ENCODE assay signal across 8 cellular contexts in genomic region chr7:1502845-1503244, GRCh38. TPM values are rescaled to one million over a fixed set of nuclear protein-coding genes. Genes with fewer than 3 reads are reported as not detected.
DNase-seq lines count a peak whose midpoint lies in the region; ATAC-seq, FAIRE-seq and TF ChIP-seq lines count a peak whose summit lies in the region.

No MANE protein-coding gene starts in this region.

- peaks cover 28% of the 10 kb centered on the region for H3K79me2 ChIP-seq in K562 (ENCODE audit: control insufficient read depth, insufficient read depth, low read length)

- no peak overlapping the region for H2BK120ac ChIP-seq in mesenchymal stem cell (ENCODE audit: low read depth, low read length)

- peaks cover 47% of the 10 kb centered on the region; the same call in 2 of the 3 replicates for H3K36me3 ChIP-seq in K562 (ENCODE audit: control insufficient read depth, insufficient read depth, low read length)
- H3K36me3 ChIP-seq in mesenchymal stem cell (ENCODE audit: control insufficient read depth in 1 of 2, insufficient read depth in 2 of 2, low read depth in 1 of 2, low read length in 2 of 2), result peaks cover 32 to 57% of the 10 kb centered on the region in 2 experiments

- H3K27me3 ChIP-seq in K562 (ENCODE audit: control insufficient read depth in 2 of 2, insufficient read depth in 2 of 2, low read length in 2 of 2) (no peaks in the 10 kb centered on the region), mesenchymal stem cell (ENCODE audit: control insufficient read depth in 1 of 2, insufficient read depth in 1 of 2, low read length in 2 of 2) (no peaks in the 10 kb centered on the region)

- CTCF ChIA-PET in K562 (lab: Yijun Ruan, JAX; ENCODE audit: low intra/inter-chr PET ratio), result interaction anchor here (1.8 to 2.5 kb wide), 3 partner anchors 34 to 55 kb away, joined by 4 to 33 read pairs (median 9); no protein-coding TSS in a partner anchor

- H3K79me1 ChIP-seq in mesenchymal stem cell (replicated peaks; ENCODE audit: low read length, poor library complexity, severe bottlenecking), result peaks cover 34% of the 10 kb centered on the region

- H3K23ac ChIP-seq in mesenchymal stem cell (ENCODE audit: low read length in 2 of 2), result no peak overlapping the region

- no peak for FAIRE-seq in K562 (lab: Jason Lieb, UNC)

- H2AFZ ChIP-seq in K562 (ENCODE audit: low read depth, low read length) (no peak overlapping the region), mesenchymal stem cell (ENCODE audit: low read depth, low read length) (no peak overlapping the region)

- peak overlapping the region; percentile 89 for H3K4me3 Mint-ChIP-seq in stimulated activated naive CD8-positive, alpha-beta T cell treated with anti-CD3 and anti-CD28 coated beads, Interleukin-15, Interleukin-2, amounts not matched to agents 100 ng/mL and 50 ng/mL, for 24 hours

- POLR2A ChIA-PET in K562 (lab: Yijun Ruan, JAX), result no interaction called here

- H3K9me3 Mint-ChIP-seq in stimulated activated naive CD8-positive, alpha-beta T cell treated with anti-CD3 and anti-CD28 coated beads, Interleukin-15, Interleukin-2, amounts not matched to agents 100 ng/mL and 50 ng/mL, for 24 hours, result no peaks in the 10 kb centered on the region

- H3K4ac ChIP-seq in mesenchymal stem cell (ENCODE audit: low read depth in 1 of 2, low read length in 2 of 2), result no peak overlapping the region

- 74% methylated on average over 20 of the region's 20 CpGs for WGBS in K562 (ENCODE audit: insufficient coverage, low coverage, missing lambda C conversion rate)
- WGBS in mesenchymal stem cell, result 90% methylated on average over 20 of the region's 20 CpGs

- H4K91ac ChIP-seq in mesenchymal stem cell (ENCODE audit: low read length), result no peak overlapping the region

- peak overlapping the region; percentile 78 for H3K27ac Mint-ChIP-seq in stimulated activated naive CD8-positive, alpha-beta T cell treated with anti-CD3 and anti-CD28 coated beads, Interleukin-15, Interleukin-2, amounts not matched to agents 100 ng/mL and 50 ng/mL, for 24 hours

- no peak overlapping the region for H3K14ac ChIP-seq in mesenchymal stem cell (ENCODE audit: low read length in 2 of 2)

- H3K4me3 ChIP-seq in K562 (peak overlapping the region; percentile 100), mesenchymal stem cell (ENCODE audit: insufficient read depth in 1 of 2, low read depth in 1 of 2, low read length in 2 of 2) (peak overlapping the region in 1 of 2 experiments; percentile 96)

- TF ChIP-seq POLR2A in K562 (conservative IDR thresholded peaks at IDR 0.05), result no peak

- no peak for TF ChIP-seq RAD21 in K562 (CRISPR knock-in tag; conservative IDR thresholded peaks at IDR 0.05 in 1 of 2, IDR thresholded peaks at IDR 0.05 in 1 of 2)

- peaks cover 17% of the 10 kb centered on the region for H3K36me3 Mint-ChIP-seq in stimulated activated naive CD8-positive, alpha-beta T cell treated with anti-CD3 and anti-CD28 coated beads, Interleukin-15, Interleukin-2, amounts not matched to agents 100 ng/mL and 50 ng/mL, for 24 hours (ENCODE audit: low read depth)

- no peaks in the 10 kb centered on the region for H3K27me3 Mint-ChIP-seq in stimulated activated naive CD8-positive, alpha-beta T cell treated with anti-CD3 and anti-CD28 coated beads, Interleukin-15, Interleukin-2, amounts not matched to agents 100 ng/mL and 50 ng/mL, for 24 hours

- intact Hi-C loops in K562 (cut with micrococcal nuclease), result no loop called here

- in situ Hi-C loops in K562 (cut with MboI), result no loop called here

- H3K9me1 ChIP-seq in K562 (ENCODE audit: control insufficient read depth, insufficient read depth, low read length), result no peaks in the 10 kb centered on the region

- no peak for TF ChIP-seq EP300 in K562 (IDR thresholded peaks at IDR 0.05; ENCODE audit: low read length)

- H3K27ac ChIP-seq in K562 (ENCODE audit: extremely low read depth, low read depth, low read length) (no peak overlapping the region), mesenchymal stem cell (ENCODE audit: low read length, poor library complexity, severe bottlenecking) (no peak overlapping the region)

- H2BK12ac ChIP-seq in mesenchymal stem cell (ENCODE audit: low read length in 2 of 2), result no peak overlapping the region

- peaks cover 11 to 58% of the 10 kb centered on the region in 2 experiments; a peak in 4 of 5 replicates for H3K4me1 ChIP-seq in K562 (replicated peaks in 1 of 2; ENCODE audit: control insufficient read depth in 2 of 2, insufficient read depth in 2 of 2, low read length in 2 of 2)
- H3K4me1 ChIP-seq in mesenchymal stem cell (ENCODE audit: control insufficient read depth, insufficient read depth, low read depth, low read length), result peaks cover 27% of the 10 kb centered on the region

- H3K9me3 ChIP-seq in K562 (replicated peaks; ENCODE audit: control insufficient read depth, insufficient read depth, low read depth, low read length) (no peaks in the 10 kb centered on the region), mesenchymal stem cell (ENCODE audit: control insufficient read depth, low read length) (no peaks in the 10 kb centered on the region)

- H4K8ac ChIP-seq in mesenchymal stem cell (ENCODE audit: low read length), result no peak overlapping the region

- H4K20me1 ChIP-seq in K562 (replicated peaks; ENCODE audit: control insufficient read depth, insufficient read depth, low read length), result no peaks in the 10 kb centered on the region; the same call in 1 of the 2 replicates

- H2BK5ac ChIP-seq in mesenchymal stem cell (ENCODE audit: low read depth, low read length, poor library complexity, severe bottlenecking), result no peak overlapping the region

- no peak overlapping the region for H2BK15ac ChIP-seq in mesenchymal stem cell (ENCODE audit: low read depth, poor library complexity, severe bottlenecking)

- peak overlapping the region; percentile 95 for H3K4me2 ChIP-seq in K562 (ENCODE audit: insufficient read depth, low read length)
- H3K4me2 ChIP-seq in mesenchymal stem cell (ENCODE audit: low read length, poor library complexity, severe bottlenecking), result peak overlapping the region; percentile 98

- BruUV-seq in K562 (replicated peaks; lab: Mats Ljungman, UMichigan), result no TSS peak

- H2AK5ac ChIP-seq in mesenchymal stem cell (ENCODE audit: low read length, severe bottlenecking), result no peak overlapping the region

- no peak for ATAC-seq in stimulated activated naive CD8-positive, alpha-beta T cell treated with anti-CD3 and anti-CD28 coated beads, Interleukin-15, Interleukin-2, amounts not matched to agents 100 U/mL and 50 U/mL, for 24 hours
- ATAC-seq in K562 (no peak), HG02981 (IDR thresholded peaks at IDR 0.05; ENCODE audit: unreplicated experiment) (no peak), GM18867 (IDR thresholded peaks at IDR 0.05; ENCODE audit: unreplicated experiment) (no peak)

- H3K4me1 Mint-ChIP-seq in stimulated activated naive CD8-positive, alpha-beta T cell treated with anti-CD3 and anti-CD28 coated beads, Interleukin-15, Interleukin-2, amounts not matched to agents 100 ng/mL and 50 ng/mL, for 24 hours (ENCODE audit: low read depth), result peaks cover 41% of the 10 kb centered on the region

- no peak for TF ChIP-seq CTCF in K562 (IDR thresholded peaks at IDR 0.05 in 2 of 3, conservative IDR thresholded peaks at IDR 0.05 in 1 of 3; ENCODE audit: insufficient read depth in 2 of 3, low read depth in 1 of 3, low read length in 3 of 3)

- no peak for DNase-seq in stimulated activated naive CD8-positive, alpha-beta T cell treated with anti-CD3 and anti-CD28 coated beads, Interleukin-15, Interleukin-2, amounts not matched to agents 100 U/mL and 50 U/mL, for 24 hours
- DNase-seq in K562 (ENCODE audit: extremely low read depth in 1 of 4, low spot score in 3 of 4) (no peak), mesenchymal stem cell (no peak), SW480 (ENCODE audit: low spot score) (no peak), AG08396 (ENCODE audit: low spot score) (no peak)

- no peak overlapping the region for H3K18ac ChIP-seq in mesenchymal stem cell (ENCODE audit: low read depth in 1 of 2, low read length in 2 of 2)

- peak overlapping the region; percentile 86 to 96 for H3K9ac ChIP-seq in K562 (ENCODE audit: insufficient read depth in 1 of 2, low read depth in 2 of 2, low read length in 2 of 2)
- peak overlapping the region; percentile 89 for H3K9ac ChIP-seq in mesenchymal stem cell (ENCODE audit: low read length)

RNA-seq across cellular contexts. Expression of gene INTS1, which starts 1.3 kb away (rescaled TPM):
- total RNA-seq in K562 (2011; cell fraction: chromatin; rRNA removed; ENCODE audit: low replicate concordance), result 67.2 and 276 TPM in 2 replicates
- total RNA-seq in K562 (2011; cell fraction: nucleolus; rRNA removed), result 199 and 200 TPM in 2 replicates
- 92.5 and 92.7 TPM in 2 replicates for total RNA-seq in K562 (2011; cell fraction: nucleoplasm; rRNA removed)
- total RNA-seq in K562 (2014; rRNA removed) (34.9 and 39.7 TPM in 2 replicates), K562 (2014; rRNA removed; fragmentation: Illumina TruSeq; extraction: Trizol) (4.1 and 6.8 TPM in 2 replicates), K562 (2015; rRNA removed; fragmentation: Illumina TruSeq; extraction: Trizol) (19.2 and 20.1 TPM in 2 replicates), K562 (2021) (105 and 119 TPM in 2 replicates)
- polyA plus RNA-seq in K562 (2011; rRNA removed) (12.0 and 28.0 TPM in 2 replicates), K562 (2014; fragmentation: Illumina TruSeq; extraction: Trizol) (18.5 and 66.3 TPM in 2 replicates), K562 (2014; fragmentation: Nextera tagmentation; extraction: Ambion mirVana) (1 to 10 TPM in 1 of 2 experiments, under 1 TPM in 1; 0.34 to 1.7 TPM), K562 (2014; rRNA removed) (46.7 and 55.1 TPM in 2 replicates)
- polyA plus RNA-seq in K562 (2011; cell fraction: cytosol; rRNA removed), result 17.5 and 46.7 TPM in 2 replicates
- polyA plus RNA-seq in K562 (2011; cell fraction: nucleus; rRNA removed), result 146 and 297 TPM in 2 replicates
- polyA plus RNA-seq in K562 (2012), result 62.7 and 64.6 TPM in 2 replicates
- polyA minus RNA-seq in K562 (2011; rRNA and poly(A)+ RNA removed), result 9.8 and 11.1 TPM in 2 replicates
- 38.7 and 69.3 TPM in 2 replicates for polyA minus RNA-seq in K562 (2011; cell fraction: cytosol; rRNA and poly(A)+ RNA removed)
- polyA minus RNA-seq in K562 (2011; cell fraction: nucleus; rRNA and poly(A)+ RNA removed), result 52.6 and 57.9 TPM in 2 replicates
- 23.4 TPM for polyA plus RNA-seq in mesenchymal stem cell (2013, experiment 1 of 2)
- polyA plus RNA-seq in mesenchymal stem cell (2013, experiment 2 of 2), result 22.7 TPM

RNA-seq across cellular contexts. Expression of gene MAFK, which starts 27.7 kb away (rescaled TPM):
- total RNA-seq in K562 (2011; cell fraction: chromatin; rRNA removed; ENCODE audit: low replicate concordance), result 8.5 and 20.5 TPM in 2 replicates
- total RNA-seq in K562 (2011; cell fraction: nucleolus; rRNA removed), result 11.2 and 12.1 TPM in 2 replicates
- 5.1 and 7.6 TPM in 2 replicates for total RNA-seq in K562 (2011; cell fraction: nucleoplasm; rRNA removed)
- total RNA-seq in K562 (2014; rRNA removed) (11.7 and 15.6 TPM in 2 replicates), K562 (2014; rRNA removed; fragmentation: Illumina TruSeq; extraction: Trizol) (1.1 and 1.3 TPM in 2 replicates), K562 (2015; rRNA removed; fragmentation: Illumina TruSeq; extraction: Trizol) (4.7 and 5.5 TPM in 2 replicates), K562 (2021) (17.6 and 24.4 TPM in 2 replicates)
- polyA plus RNA-seq in K562 (2011; rRNA removed) (2.1 and 4.9 TPM in 2 replicates), K562 (2014; fragmentation: Illumina TruSeq; extraction: Trizol) (3.7 and 6.9 TPM in 2 replicates), K562 (2014; fragmentation: Nextera tagmentation; extraction: Ambion mirVana) (under 1 TPM; 0.04 to 0.07 TPM), K562 (2014; rRNA removed) (12.8 and 13.5 TPM in 2 replicates)
- polyA plus RNA-seq in K562 (2011; cell fraction: cytosol; rRNA removed), result 3.8 and 5.1 TPM in 2 replicates
- polyA plus RNA-seq in K562 (2011; cell fraction: nucleus; rRNA removed), result 9.8 and 26.1 TPM in 2 replicates
- 11.2 and 12.1 TPM in 2 replicates for polyA plus RNA-seq in K562 (2012)
- polyA minus RNA-seq in K562 (2011; rRNA and poly(A)+ RNA removed), result 0.66 and 1.1 TPM in 2 replicates
- 5.5 and 7.7 TPM in 2 replicates for polyA minus RNA-seq in K562 (2011; cell fraction: cytosol; rRNA and poly(A)+ RNA removed)
- polyA minus RNA-seq in K562 (2011; cell fraction: nucleus; rRNA and poly(A)+ RNA removed), result 3.6 and 3.8 TPM in 2 replicates
- 12.8 TPM for polyA plus RNA-seq in mesenchymal stem cell (2013, experiment 1 of 2)
- polyA plus RNA-seq in mesenchymal stem cell (2013, experiment 2 of 2), result 12.8 TPM

RNA-seq across cellular contexts. Expression of gene MICALL2, which starts 43.6 kb away (rescaled TPM):
- 266 and 844 TPM in 2 replicates for total RNA-seq in K562 (2011; cell fraction: chromatin; rRNA removed; ENCODE audit: low replicate concordance)
- 502 and 577 TPM in 2 replicates for total RNA-seq in K562 (2011; cell fraction: nucleolus; rRNA removed)
- total RNA-seq in K562 (2011; cell fraction: nucleoplasm; rRNA removed), result 359 and 406 TPM in 2 replicates
- 59.0 and 71.5 TPM in 2 replicates for total RNA-seq in K562 (2014; rRNA removed)
- 6.9 and 9.5 TPM in 2 replicates for total RNA-seq in K562 (2014; rRNA removed; fragmentation: Illumina TruSeq; extraction: Trizol)
- total RNA-seq in K562 (2015; rRNA removed; fragmentation: Illumina TruSeq; extraction: Trizol), result 26.9 and 32.7 TPM in 2 replicates
- total RNA-seq in K562 (2021), result 102 and 103 TPM in 2 replicates
- 17.0 and 42.5 TPM in 2 replicates for polyA plus RNA-seq in K562 (2011; rRNA removed)
- 14.6 and 28.0 TPM in 2 replicates for polyA plus RNA-seq in K562 (2011; cell fraction: cytosol; rRNA removed)
- polyA plus RNA-seq in K562 (2011; cell fraction: nucleus; rRNA removed), result 444 and 528 TPM in 2 replicates
- polyA plus RNA-seq in K562 (2012), result 61.2 and 74.6 TPM in 2 replicates
- polyA plus RNA-seq in K562 (2014; fragmentation: Illumina TruSeq; extraction: Trizol), result 13.2 and 29.8 TPM in 2 replicates
- 1 to 10 TPM; 1.8 to 2.2 TPM for polyA plus RNA-seq in K562 (2014; fragmentation: Nextera tagmentation; extraction: Ambion mirVana)
- polyA plus RNA-seq in K562 (2014; rRNA removed), result 91.2 and 99.3 TPM in 2 replicates
- 53.2 and 57.7 TPM in 2 replicates for polyA minus RNA-seq in K562 (2011; rRNA and poly(A)+ RNA removed)
- polyA minus RNA-seq in K562 (2011; cell fraction: cytosol; rRNA and poly(A)+ RNA removed), result 17.9 and 22.2 TPM in 2 replicates
- polyA minus RNA-seq in K562 (2011; cell fraction: nucleus; rRNA and poly(A)+ RNA removed), result 91.7 and 109 TPM in 2 replicates
- 31.0 TPM for polyA plus RNA-seq in mesenchymal stem cell (2013, experiment 1 of 2)
- polyA plus RNA-seq in mesenchymal stem cell (2013, experiment 2 of 2), result 31.5 TPM

RNA-seq across cellular contexts. Expression of gene TMEM184A, which starts 53.2 kb away (rescaled TPM):
- 0.32 and 2.6 TPM in 2 replicates for total RNA-seq in K562 (2011; cell fraction: chromatin; rRNA removed; ENCODE audit: low replicate concordance)
- total RNA-seq in K562 (2011; cell fraction: nucleolus; rRNA removed), result 0.66 and 1.5 TPM in 2 replicates
- 0.29 and 1.8 TPM in 2 replicates for total RNA-seq in K562 (2011; cell fraction: nucleoplasm; rRNA removed)
- total RNA-seq in K562 (2014; rRNA removed), result 0.18 TPM in 1 of 2 replicates, not detected in the other
- not detected in 2 replicates for total RNA-seq in K562 (2014; rRNA removed; fragmentation: Illumina TruSeq; extraction: Trizol)
- not detected in 2 replicates for total RNA-seq in K562 (2015; rRNA removed; fragmentation: Illumina TruSeq; extraction: Trizol)
- 0.11 and 0.31 TPM in 2 replicates for total RNA-seq in K562 (2021)
- 0.10 and 0.20 TPM in 2 replicates for polyA plus RNA-seq in K562 (2011; rRNA removed)
- polyA plus RNA-seq in K562 (2011; cell fraction: cytosol; rRNA removed), result 0.12 and 0.72 TPM in 2 replicates
- polyA plus RNA-seq in K562 (2011; cell fraction: nucleus; rRNA removed), result 0.53 and 1.7 TPM in 2 replicates
- 0.04 and 0.12 TPM in 2 replicates for polyA plus RNA-seq in K562 (2012)
- not detected in 2 replicates for polyA plus RNA-seq in K562 (2014; fragmentation: Illumina TruSeq; extraction: Trizol)
- not detected for polyA plus RNA-seq in K562 (2014; fragmentation: Nextera tagmentation; extraction: Ambion mirVana)
- not detected in 2 replicates for polyA plus RNA-seq in K562 (2014; rRNA removed)
- 0.14 and 0.15 TPM in 2 replicates for polyA minus RNA-seq in K562 (2011; rRNA and poly(A)+ RNA removed)
- 0.19 and 0.27 TPM in 2 replicates for polyA minus RNA-seq in K562 (2011; cell fraction: cytosol; rRNA and poly(A)+ RNA removed)
- polyA minus RNA-seq in K562 (2011; cell fraction: nucleus; rRNA and poly(A)+ RNA removed), result 0.89 and 1.1 TPM in 2 replicates
- polyA plus RNA-seq in mesenchymal stem cell (2013, experiment 1 of 2), result 0.39 TPM
- polyA plus RNA-seq in mesenchymal stem cell (2013, experiment 2 of 2), result 0.45 TPM
